ENCODE assay signal across 14 cellular contexts in genomic region chr20:1932971-1933370, GRCh38. TPM values are rescaled to one million over a fixed set of nuclear protein-coding genes. Genes with fewer than 3 reads are reported as not detected.
DNase-seq lines count a peak whose midpoint lies in the region; ATAC-seq and TF ChIP-seq lines count a peak whose summit lies in the region.
"Had no signal": no experiment of that assay in that cellular context is flagged by ENCODE, and none has a peak within 500 bp of the region (broad histone marks: within the 10 kb centered on the region; RNA-seq: fewer than 3 reads in every experiment).

No MANE protein-coding gene starts in this region.

- H3K27ac ChIP-seq in heart left ventricle (peak overlapping the region in 8 of 12 donors; percentile 12 to 79 (median 60)), cingulate gyrus (ENCODE audit: low read depth, low read length) (peak overlapping the region; percentile 54), mesenchymal stem cell (ENCODE audit: low read length, poor library complexity, severe bottlenecking) (no peak overlapping the region)
- H3K27ac ChIP-seq: PC-9 had no signal

- no peak overlapping the region for H3K14ac ChIP-seq in mesenchymal stem cell (ENCODE audit: low read length in 2 of 2)

- H3K79me1 ChIP-seq in mesenchymal stem cell (replicated peaks; ENCODE audit: low read length, poor library complexity, severe bottlenecking), result peaks cover 33% of the 10 kb centered on the region

- H4K8ac ChIP-seq in mesenchymal stem cell (ENCODE audit: low read length), result no peak overlapping the region

- ATAC-seq in heart left ventricle (no peak), Right ventricle myocardium inferior (no peak), HG03108 (IDR thresholded peaks at IDR 0.05; ENCODE audit: unreplicated experiment) (no peak)
- ATAC-seq in activated CD4-positive, CD25-positive, alpha-beta regulatory T cell treated with anti-CD3 and anti-CD28 coated beads, Interleukin-2, amount 50 U/mL, for 24 hours, result no peak

- 49 to 66% (median 56%) methylated on average over 2 of the region's 2 CpGs for WGBS in heart left ventricle, 4 donors
- 92% methylated on average over 1 of the region's 2 CpGs for WGBS in mesenchymal stem cell

- no peak overlapping the region for H2BK15ac ChIP-seq in mesenchymal stem cell (ENCODE audit: low read depth, poor library complexity, severe bottlenecking)

- H2BK120ac ChIP-seq in mesenchymal stem cell (ENCODE audit: low read depth, low read length), result no peak overlapping the region

- no peak overlapping the region for H3K23ac ChIP-seq in mesenchymal stem cell (ENCODE audit: low read length in 2 of 2)

- TF ChIP-seq POLR2A in heart left ventricle (IDR thresholded peaks at IDR 0.05), result no peak

- no peak for TF ChIP-seq CTCF in heart left ventricle (IDR thresholded peaks at IDR 0.05)

- H4K91ac ChIP-seq in mesenchymal stem cell (ENCODE audit: low read length), result no peak overlapping the region

- no peaks in the 10 kb centered on the region for H3K27me3 ChIP-seq in heart left ventricle
- H3K27me3 ChIP-seq in mesenchymal stem cell (ENCODE audit: control insufficient read depth in 1 of 2, insufficient read depth in 1 of 2, low read length in 2 of 2), result no peaks in the 10 kb centered on the region

- H2AK5ac ChIP-seq in mesenchymal stem cell (ENCODE audit: low read length, severe bottlenecking), result peak overlapping the region; percentile 71

- no peak overlapping the region for H3K18ac ChIP-seq in mesenchymal stem cell (ENCODE audit: low read depth in 1 of 2, low read length in 2 of 2)

- H3K36me3 ChIP-seq in heart left ventricle, result peaks cover 0 to 67% (median 0%) of the 10 kb centered on the region in 9 donors
- H3K36me3 ChIP-seq in mesenchymal stem cell (ENCODE audit: control insufficient read depth in 1 of 2, insufficient read depth in 2 of 2, low read depth in 1 of 2, low read length in 2 of 2), result peaks cover 41 to 78% of the 10 kb centered on the region in 2 experiments
- H3K36me3 ChIP-seq: HAP-1 had no signal

- H3K9me3 ChIP-seq in heart left ventricle (no peaks in the 10 kb centered on the region), mesenchymal stem cell (ENCODE audit: control insufficient read depth, low read length) (no peaks in the 10 kb centered on the region)
- H3K9me3 ChIP-seq: HAP-1 had no signal

- H3K4me2 ChIP-seq in mesenchymal stem cell (ENCODE audit: low read length, poor library complexity, severe bottlenecking), result no peak overlapping the region
- H3K4me2 ChIP-seq: PC-9 had no signal

- H2BK12ac ChIP-seq in mesenchymal stem cell (ENCODE audit: low read length in 2 of 2), result no peak overlapping the region

- no peak overlapping the region for H2AFZ ChIP-seq in mesenchymal stem cell (ENCODE audit: low read depth, low read length)
- H2AFZ ChIP-seq: PC-9 had no signal

- no peak for DNase-seq in heart left ventricle
- no peak for DNase-seq in Right ventricle myocardium inferior (ENCODE audit: missing footprints)
- DNase-seq in mesenchymal stem cell, result no peak
- DNase-seq in NCI-H1092 treated with DMSO at 0.1 percent for 48 hours (lab: John Stamatoyannopoulos, UW), result no peak
- DNase-seq in NCI-H524 treated with DMSO at 0.1 percent for 48 hours (lab: John Stamatoyannopoulos, UW), result no peak
- DNase-seq: DMS53, NCI-H187, NCI-H748 treated with DMSO at 0.1 percent for 48 hours, PC-9, SHP77 had no signal

- no peak overlapping the region for H2BK5ac ChIP-seq in mesenchymal stem cell (ENCODE audit: low read depth, low read length, poor library complexity, severe bottlenecking)

- H3K4me1 ChIP-seq in heart left ventricle (peaks cover 0 to 52% (median 20%) of the 10 kb centered on the region in 12 donors), mesenchymal stem cell (ENCODE audit: control insufficient read depth, insufficient read depth, low read depth, low read length) (peaks cover 21% of the 10 kb centered on the region)
- H3K4me1 ChIP-seq: HAP-1 had no signal

- intact Hi-C loops in heart left ventricle (cut with DNase I), result no loop called here
- intact Hi-C loops in Right ventricle myocardium inferior (cut with DNase I), result loop anchor here (5.0 to 10.0 kb wide), 3 partner anchors 36 to 212 kb away; partner anchors contain the start of gene SIRPA

- H3K4me3 ChIP-seq in heart left ventricle (no peak overlapping the region), mesenchymal stem cell (ENCODE audit: insufficient read depth in 1 of 2, low read depth in 1 of 2, low read length in 2 of 2) (no peak overlapping the region)
- H3K4me3 ChIP-seq: HAP-1, PC-9 had no signal

- H3K4ac ChIP-seq in mesenchymal stem cell (ENCODE audit: low read depth in 1 of 2, low read length in 2 of 2), result no peak overlapping the region

- peak overlapping the region; percentile 42 for H3K9ac ChIP-seq in mesenchymal stem cell (ENCODE audit: low read length)

RNA-seq across cellular contexts. Expression of gene SIRPA, which starts 37.8 kb away (rescaled TPM):
- 10 to 100 TPM; 13.6 to 73.5 (median 28.5) TPM for total RNA-seq in heart left ventricle
- 10 to 100 TPM in 1 of 2 donors, 1 to 10 TPM in 1; 8.6 to 46.0 TPM for polyA plus RNA-seq in heart left ventricle
- 20.9 TPM for total RNA-seq in Right ventricle myocardium inferior
- 40.7 TPM for polyA plus RNA-seq in mesenchymal stem cell (2013, experiment 1 of 2)
- polyA plus RNA-seq in mesenchymal stem cell (2013, experiment 2 of 2), result 40.6 TPM
